ENCODE assay signal across 26 cellular contexts in the genomic region with DNA sequence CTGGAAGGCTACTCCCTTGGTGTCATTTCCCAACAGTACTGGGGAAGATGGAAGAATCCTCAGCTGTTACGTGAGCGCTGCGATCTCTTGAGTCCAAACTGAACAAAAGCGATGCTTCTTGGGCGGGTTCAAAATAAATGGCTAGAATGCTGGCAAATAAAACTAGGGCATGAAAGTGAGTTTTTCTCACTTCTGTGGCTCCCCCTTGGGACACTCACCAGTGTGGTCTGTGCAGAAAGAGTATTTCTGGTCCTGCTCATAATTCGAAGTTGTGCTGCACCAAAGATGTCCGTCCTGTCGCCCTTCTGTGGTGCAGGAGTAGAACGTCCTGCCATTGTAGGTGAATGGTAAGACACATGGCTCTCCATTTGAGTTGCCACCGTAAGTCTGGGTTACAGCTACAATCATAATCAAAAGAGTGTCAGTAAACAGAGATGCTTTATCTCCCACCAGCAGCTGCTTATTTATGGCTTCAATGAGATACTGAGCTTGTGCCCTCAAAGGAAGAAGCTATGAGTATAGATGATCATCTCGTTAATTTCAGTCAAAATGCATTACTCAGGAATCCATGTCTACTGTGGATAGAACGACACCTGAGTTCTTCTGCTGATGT. TPM values are rescaled to one million over a fixed set of nuclear protein-coding genes. Genes with fewer than 3 reads are reported as not detected.
A peak's percentile ranks its signal among the peaks of the same experiment; 100 is the strongest.
DNase-seq lines count a peak whose midpoint lies in the region; ATAC-seq, FAIRE-seq and TF ChIP-seq lines count a peak whose summit lies in the region.
"Had no signal": no experiment of that assay in that cellular context is flagged by ENCODE, and none has a peak within 500 bp of the region (broad histone marks: within the 10 kb centered on the region; RNA-seq: fewer than 3 reads in every experiment).

No MANE protein-coding gene starts in this region.

- TF ChIP-seq POLR2A in prostate gland (IDR thresholded peaks at IDR 0.05), result no peak

- no peak overlapping the region for H2BK120ac ChIP-seq in trophoblast cell (ENCODE audit: insufficient read depth, low read length, poor library complexity)

- H3K4me1 ChIP-seq in Caco-2 (peaks cover 59% of the 10 kb centered on the region), astrocyte (ENCODE audit: insufficient read depth, low read length) (peaks cover 52% of the 10 kb centered on the region), fibroblast of lung (ENCODE audit: control insufficient read depth, extremely low read depth, insufficient read depth, low read length) (peaks cover 3% of the 10 kb centered on the region), trophoblast cell (ENCODE audit: control insufficient read depth in 1 of 2, insufficient read depth in 2 of 2, low read length in 2 of 2) (peaks cover 5 to 6% of the 10 kb centered on the region in 2 experiments), prostate gland (replicated peaks) (no peaks in the 10 kb centered on the region)
- H3K4me1 ChIP-seq: thyroid gland had no signal

- H3K27ac ChIP-seq in astrocyte (ENCODE audit: low read depth, low read length) (peak overlapping the region; percentile 11), fibroblast of lung (ENCODE audit: insufficient read depth, low read length) (no peak overlapping the region), trophoblast cell (ENCODE audit: low read depth, low read length) (no peak overlapping the region), prostate gland (no peak overlapping the region)
- H3K27ac ChIP-seq: heart right ventricle, KMS-11, PC-9, thyroid gland had no signal

- H3K4me3 Mint-ChIP-seq in Caco-2 (ENCODE audit: unreplicated experiment), result peak overlapping the region; percentile 42
- H3K4me3 Mint-ChIP-seq in astrocyte (ENCODE audit: unreplicated experiment), result peak overlapping the region; percentile 60
- H3K4me3 Mint-ChIP-seq: activated CD4-positive, alpha-beta memory T cell treated with anti-CD3 and anti-CD28 coated beads, Interleukin-2, amount 10 ng/mL, durations not matched to agents 7 days and 5 days; activated naive CD8-positive, alpha-beta T cell treated with anti-CD3 and anti-CD28 coated beads for 36 hours; stimulated activated naive CD8-positive, alpha-beta T cell treated with anti-CD3 and anti-CD28 coated beads, Interleukin-15, Interleukin-2, amounts not matched to agents 100 ng/mL and 50 ng/mL, for 24 hours had no signal

- ATAC-seq in GM21515 (IDR thresholded peaks at IDR 0.05; ENCODE audit: unreplicated experiment), result no peak
- ATAC-seq: heart right ventricle had no signal

- H3K4me2 ChIP-seq in astrocyte (ENCODE audit: low read length) (peak overlapping the region; percentile 80), fibroblast of lung (ENCODE audit: extremely low read depth, insufficient read depth, low read length) (no peak overlapping the region), trophoblast cell (ENCODE audit: low read length) (peak overlapping the region; percentile 17)
- H3K4me2 ChIP-seq: KMS-11, PC-9 had no signal

- TF ChIP-seq CTCF in Caco-2 (IDR thresholded peaks at IDR 0.05; ENCODE audit: insufficient read depth in 1 of 2, low read depth in 1 of 2, low read length in 1 of 2, severe bottlenecking in 1 of 2, unreplicated experiment in 1 of 2) (no peak), astrocyte (IDR thresholded peaks at IDR 0.05; ENCODE audit: insufficient read depth, low read depth, low read length) (no peak), fibroblast of lung (conservative IDR thresholded peaks at IDR 0.05 in 1 of 2, IDR thresholded peaks at IDR 0.05 in 1 of 2; ENCODE audit: low read depth in 1 of 2, low read length in 2 of 2) (no peak), prostate gland (IDR thresholded peaks at IDR 0.05) (no peak)

- no peak overlapping the region for H3K23ac ChIP-seq in trophoblast cell (ENCODE audit: low read length)

- H3K14ac ChIP-seq in trophoblast cell (ENCODE audit: low read length), result no peak overlapping the region

- peaks cover 94% of the 10 kb centered on the region for H4K20me1 ChIP-seq in astrocyte (ENCODE audit: insufficient read depth, low read length)
- peaks cover 2% of the 10 kb centered on the region for H4K20me1 ChIP-seq in fibroblast of lung (ENCODE audit: control insufficient read depth, extremely low read depth, insufficient read depth, low read length)

- peaks cover 88% of the 10 kb centered on the region for H3K79me2 ChIP-seq in astrocyte (ENCODE audit: insufficient read depth, low read length)
- peaks cover 46% of the 10 kb centered on the region for H3K79me2 ChIP-seq in fibroblast of lung (ENCODE audit: control insufficient read depth, insufficient read depth, low read length)
- no peaks in the 10 kb centered on the region for H3K79me2 ChIP-seq in trophoblast cell (ENCODE audit: control insufficient read depth, insufficient read depth, low read length, poor library complexity)

- no peak overlapping the region for H4K91ac ChIP-seq in trophoblast cell (ENCODE audit: low read depth, low read length)

- no peak overlapping the region for H3K4me3 ChIP-seq in Caco-2 (ENCODE audit: low read depth, low read length)
- H3K4me3 ChIP-seq in astrocyte (ENCODE audit: insufficient read depth, low read depth, low read length), result peak overlapping the region; percentile 49
- peak overlapping the region in 2 of 4 experiments; percentile 3 to 17 for H3K4me3 ChIP-seq in fibroblast of lung (replicated peaks in 1 of 4; ENCODE audit: control extremely low read depth in 1 of 4, insufficient read depth in 1 of 4, low read depth in 3 of 4, low read length in 4 of 4)
- no peak overlapping the region for H3K4me3 ChIP-seq in trophoblast cell (ENCODE audit: low read depth, low read length)
- H3K4me3 ChIP-seq in prostate gland, result no peak overlapping the region
- H3K4me3 ChIP-seq: heart right ventricle, PC-9, thyroid gland had no signal

- H3K36me3 ChIP-seq in Caco-2 (ENCODE audit: control insufficient read depth, insufficient read depth, low read length), result peaks cover 10% of the 10 kb centered on the region
- H3K36me3 ChIP-seq in astrocyte (ENCODE audit: insufficient read depth, low read length), result peaks cover 90% of the 10 kb centered on the region
- H3K36me3 ChIP-seq in fibroblast of lung (ENCODE audit: control insufficient read depth, insufficient read depth, low read length), result peaks cover 38% of the 10 kb centered on the region
- peaks cover 35 to 59% of the 10 kb centered on the region in 2 experiments for H3K36me3 ChIP-seq in trophoblast cell (ENCODE audit: control insufficient read depth in 1 of 2, insufficient read depth in 2 of 2, low read length in 2 of 2)
- H3K36me3 ChIP-seq in prostate gland, result no peaks in the 10 kb centered on the region
- H3K36me3 ChIP-seq: thyroid gland had no signal

- H3K36me3 Mint-ChIP-seq in Caco-2 (ENCODE audit: insufficient read depth, unreplicated experiment), result peaks cover 100% of the 10 kb centered on the region
- peaks cover 29% of the 10 kb centered on the region for H3K36me3 Mint-ChIP-seq in astrocyte (ENCODE audit: low read depth, unreplicated experiment)
- H3K36me3 Mint-ChIP-seq: activated naive CD8-positive, alpha-beta T cell treated with anti-CD3 and anti-CD28 coated beads for 36 hours had no signal

- H3K18ac ChIP-seq in trophoblast cell (ENCODE audit: low read length), result no peak overlapping the region

- H3K27ac Mint-ChIP-seq in Caco-2 (ENCODE audit: unreplicated experiment) (peak overlapping the region; percentile 53), astrocyte (ENCODE audit: unreplicated experiment) (peak overlapping the region; percentile 68)
- H3K27ac Mint-ChIP-seq: activated CD4-positive, alpha-beta memory T cell treated with anti-CD3 and anti-CD28 coated beads, Interleukin-2, amount 10 ng/mL, durations not matched to agents 7 days and 5 days; activated naive CD8-positive, alpha-beta T cell treated with anti-CD3 and anti-CD28 coated beads for 36 hours; activated T-helper 2 cell treated with anti-CD3 and anti-CD28 coated beads, Interferon-gamma antibody, Interleukin-2, Interleukin-4, amounts not matched to agents 10 μg/mL and 5 μg/mL and 100 μg/mL, durations not matched to agents 14 hours and 24 hours and 36 hours; endodermal cell; stimulated activated naive CD8-positive, alpha-beta T cell treated with anti-CD3 and anti-CD28 coated beads, Interleukin-15, Interleukin-2, amounts not matched to agents 100 ng/mL and 50 ng/mL, for 24 hours had no signal

- no peak overlapping the region for H2BK5ac ChIP-seq in trophoblast cell (ENCODE audit: low read depth, low read length, poor library complexity)

- no peak overlapping the region for H2AK5ac ChIP-seq in trophoblast cell (ENCODE audit: low read length)

- H2BK12ac ChIP-seq in trophoblast cell (ENCODE audit: low read length), result no peak overlapping the region

- FAIRE-seq in astrocyte (lab: Jason Lieb, UNC), result no peak
- FAIRE-seq: D721Med had no signal

- H3K4me1 Mint-ChIP-seq in Caco-2 (ENCODE audit: low read depth, unreplicated experiment), result peaks cover 45% of the 10 kb centered on the region
- peaks cover 55% of the 10 kb centered on the region for H3K4me1 Mint-ChIP-seq in astrocyte (ENCODE audit: low read depth, unreplicated experiment)
- H3K4me1 Mint-ChIP-seq: activated CD4-positive, alpha-beta memory T cell treated with anti-CD3 and anti-CD28 coated beads, Interleukin-2, amount 10 ng/mL, durations not matched to agents 7 days and 5 days; activated naive CD8-positive, alpha-beta T cell treated with anti-CD3 and anti-CD28 coated beads for 36 hours had no signal

- no peak overlapping the region for H4K8ac ChIP-seq in trophoblast cell (ENCODE audit: low read depth, low read length)

- WGBS in trophoblast cell (ENCODE audit: extremely low coverage, insufficient coverage, insufficient read length), result no CpG with 5 or more reads among the region's 12 CpGs
- WGBS in prostate gland, result 94% methylated on average over 12 of the region's 12 CpGs

- peak overlapping the region; percentile 74 for H3K9ac ChIP-seq in astrocyte (ENCODE audit: low read length)
- no peak overlapping the region for H3K9ac ChIP-seq in fibroblast of lung (ENCODE audit: insufficient read depth, low read length)
- peak overlapping the region; percentile 19 for H3K9ac ChIP-seq in trophoblast cell (ENCODE audit: low read length)
- H3K9ac ChIP-seq: KMS-11 had no signal

- CTCF ChIA-PET in Caco-2 (lab: Charles Lee), result no interaction called here

- H3K9me3 Mint-ChIP-seq in Caco-2 (ENCODE audit: unreplicated experiment) (no peaks in the 10 kb centered on the region), astrocyte (ENCODE audit: unreplicated experiment) (no peaks in the 10 kb centered on the region)
- H3K9me3 Mint-ChIP-seq: activated CD4-positive, alpha-beta memory T cell treated with anti-CD3 and anti-CD28 coated beads, Interleukin-2, amount 10 ng/mL, durations not matched to agents 7 days and 5 days; activated naive CD8-positive, alpha-beta T cell treated with anti-CD3 and anti-CD28 coated beads for 36 hours; activated T-helper 2 cell treated with anti-CD3 and anti-CD28 coated beads, Interferon-gamma antibody, Interleukin-2, Interleukin-4, amounts not matched to agents 10 μg/mL and 5 μg/mL and 100 μg/mL, durations not matched to agents 14 hours and 24 hours and 36 hours; endodermal cell; stimulated activated naive CD8-positive, alpha-beta T cell treated with anti-CD3 and anti-CD28 coated beads, Interleukin-15, Interleukin-2, amounts not matched to agents 100 ng/mL and 50 ng/mL, for 24 hours had no signal

- H2AFZ ChIP-seq in astrocyte (ENCODE audit: low read depth, low read length), result no peak overlapping the region
- H2AFZ ChIP-seq in fibroblast of lung (ENCODE audit: low read length), result no peak overlapping the region
- no peak overlapping the region for H2AFZ ChIP-seq in trophoblast cell (ENCODE audit: insufficient read depth, low read length, poor library complexity)
- H2AFZ ChIP-seq: PC-9 had no signal

- H3K4ac ChIP-seq in trophoblast cell (ENCODE audit: low read depth, low read length), result no peak overlapping the region

- H4K12ac ChIP-seq in trophoblast cell (ENCODE audit: low read depth, low read length), result no peak overlapping the region

- H3K27me3 Mint-ChIP-seq in Caco-2 (ENCODE audit: insufficient read depth, unreplicated experiment) (no peaks in the 10 kb centered on the region), astrocyte (ENCODE audit: low read depth, unreplicated experiment) (no peaks in the 10 kb centered on the region)

- H3K27me3 ChIP-seq in Caco-2 (replicated peaks; ENCODE audit: control insufficient read depth, insufficient read depth, low read length), result no peaks in the 10 kb centered on the region
- no peaks in the 10 kb centered on the region for H3K27me3 ChIP-seq in astrocyte (ENCODE audit: insufficient read depth, low read length)
- H3K27me3 ChIP-seq in fibroblast of lung (ENCODE audit: control insufficient read depth, insufficient read depth, low read length), result no peaks in the 10 kb centered on the region
- no peaks in the 10 kb centered on the region for H3K27me3 ChIP-seq in trophoblast cell (ENCODE audit: insufficient read depth, low read length)
- H3K27me3 ChIP-seq in prostate gland (replicated peaks; ENCODE audit: insufficient read depth), result no peaks in the 10 kb centered on the region
- H3K27me3 ChIP-seq: heart right ventricle, thyroid gland had no signal

- H3K79me1 ChIP-seq in trophoblast cell (ENCODE audit: low read length), result no peaks in the 10 kb centered on the region

- POLR2A ChIA-PET in Caco-2 (lab: Charles Lee), result no interaction called here

- H3K9me3 ChIP-seq in Caco-2, result no peaks in the 10 kb centered on the region
- H3K9me3 ChIP-seq in astrocyte (ENCODE audit: insufficient read depth, low read depth, low read length), result no peaks in the 10 kb centered on the region
- H3K9me3 ChIP-seq in fibroblast of lung (ENCODE audit: control insufficient read depth, insufficient read depth, low read depth, low read length), result no peaks in the 10 kb centered on the region
- no peaks in the 10 kb centered on the region for H3K9me3 ChIP-seq in trophoblast cell (ENCODE audit: insufficient read depth, low read depth, low read length)
- H3K9me3 ChIP-seq in prostate gland, result no peaks in the 10 kb centered on the region
- H3K9me3 ChIP-seq: heart right ventricle, thyroid gland had no signal

- DNase-seq in Caco-2 (no peak), astrocyte (ENCODE audit: low read depth) (peak; percentile 32), fibroblast of lung (ENCODE audit: low read depth in 2 of 2) (peak; percentile 42 to 61), trophoblast cell (no peak), RKO (ENCODE audit: low spot score) (no peak), prostate gland (ENCODE audit: low spot score) (no peak), NCI-H1694 treated with DMSO at 0.1 percent for 48 hours (lab: John Stamatoyannopoulos, UW) (no peak)
- DNase-seq: activated CD4-positive, alpha-beta memory T cell treated with anti-CD3 and anti-CD28 coated beads, Interleukin-2, amount 10 ng/mL, durations not matched to agents 7 days and 5 days; activated CD4-positive, CD25-positive, alpha-beta regulatory T cell treated with anti-CD3 and anti-CD28 coated beads, Interleukin-2, amount 50 U/mL, for 72 hours; activated naive CD8-positive, alpha-beta T cell treated with anti-CD3 and anti-CD28 coated beads for 36 hours; EL; endodermal cell; heart right ventricle; left cardiac atrium; NCI-H146; NCI-H510A; NK-92 treated with Interleukin-12 subunit alpha and Interleukin-12 subunit beta, amount 100 ng/mL, for 24 hours; occipital lobe; PC-9; T-helper 1 cell; thyroid gland had no signal

- BruUV-seq in Caco-2 (replicated peaks; lab: Mats Ljungman, UMichigan), result no TSS peak

- intact Hi-C loops in Caco-2 (cut with micrococcal nuclease; ENCODE audit: unreplicated experiment), result loop anchor here (5.0 kb wide), 1 partner anchor 453 kb away; no protein-coding TSS in a partner anchor
- intact Hi-C loops in prostate gland (cut with DNase I), result no loop called here

RNA-seq across cellular contexts. Expression of gene FN1, which starts 11.8 kb away (rescaled TPM):
- total RNA-seq in Caco-2 (2022), result 3,805 and 3,872 TPM in 2 replicates
- 17,010 and 22,524 TPM in 2 replicates for total RNA-seq in astrocyte
- total RNA-seq in fibroblast of lung, result 3,444 and 5,906 TPM in 2 replicates
- 3,495 and 3,629 TPM in 2 replicates for polyA plus RNA-seq in fibroblast of lung
- polyA plus RNA-seq in fibroblast of lung (2012), result 3,058 and 3,832 TPM in 2 replicates
- 4,954 and 5,215 TPM in 2 replicates for polyA minus RNA-seq in fibroblast of lung (ENCODE audit: low replicate concordance)
- polyA plus RNA-seq in trophoblast cell (2013), result 3,568 and 4,026 TPM in 2 replicates
- total RNA-seq in prostate gland, result 100 to 1,000 TPM in 1 of 2 donors, 10 to 100 TPM in 1; 84.2 to 257 TPM

Comparison
In these comparisons a context has a peak if more than half of its experiments do, and no peak if none do; other contexts are left out.
1. DNase-seq: peak in astrocyte (single experiment) and fibroblast of lung (2 of 2); none in Caco-2 (0 of 2), trophoblast cell (0 of 2), RKO (single experiment), prostate gland (single experiment) and NCI-H1694 treated with DMSO at 0.1 percent for 48 hours (single experiment).
2. RNA of gene FN1, which starts 11.8 kb away (total RNA-seq): 17,010 to 22,524 TPM in astrocyte, 3,444 to 5,906 TPM in fibroblast of lung and 3,805 to 3,872 TPM in Caco-2; 84.2 to 257 TPM in prostate gland; every median in the first group is over 10 times any median in the second.